ENCODE assay signal across 9 cellular contexts in genomic region chr22:32354360-32355351, GRCh38. TPM values are rescaled to one million over a fixed set of nuclear protein-coding genes. Genes with fewer than 3 reads are reported as not detected.
A peak's percentile ranks its signal among the peaks of the same experiment; 100 is the strongest.
DNase-seq lines count a peak whose midpoint lies in the region; ATAC-seq and TF ChIP-seq lines count a peak whose summit lies in the region.
"Had no signal": no experiment of that assay in that cellular context is flagged by ENCODE, and none has a peak within 500 bp of the region (broad histone marks: within the 10 kb centered on the region; RNA-seq: fewer than 3 reads in every experiment).

No MANE protein-coding gene starts in this region.

- H3K27me3 Mint-ChIP-seq in activated CD4-positive, alpha-beta T cell treated with anti-CD3 and anti-CD28 coated beads for 36 hours = no peaks in the 10 kb centered on the region
- H3K27me3 Mint-ChIP-seq: central memory CD8-positive, alpha-beta T cell had no signal

- H3K4me3 ChIP-seq in fibroblast of villous mesenchyme (ENCODE audit: low read depth, low read length) = no peak overlapping the region
- H3K4me3 ChIP-seq in thoracic aorta = peak overlapping the region; percentile 29

- H3K4me3 Mint-ChIP-seq in activated CD4-positive, alpha-beta T cell treated with anti-CD3 and anti-CD28 coated beads for 36 hours = no peak overlapping the region
- H3K4me3 Mint-ChIP-seq: central memory CD8-positive, alpha-beta T cell had no signal

- H3K27ac Mint-ChIP-seq in activated CD4-positive, alpha-beta T cell treated with anti-CD3 and anti-CD28 coated beads for 36 hours = no peak overlapping the region

- no peak for TF ChIP-seq CTCF in fibroblast of villous mesenchyme (IDR thresholded peaks at IDR 0.05; ENCODE audit: insufficient read depth, low read depth, low read length)
- no peak for TF ChIP-seq CTCF in thoracic aorta (IDR thresholded peaks at IDR 0.05)

- POLR2A ChIA-PET in activated CD4-positive, alpha-beta T cell treated with anti-CD3 and anti-CD28 coated beads for 36 hours (lab: Charles Lee) = no interaction called here

- H3K36me3 ChIP-seq in thoracic aorta = no peaks in the 10 kb centered on the region

- DNase-seq in activated CD4-positive, alpha-beta T cell treated with anti-CD3 and anti-CD28 coated beads for 36 hours = no peak
- no peak for DNase-seq in activated CD4-positive, alpha-beta T cell treated with anti-CD3 and anti-CD28 coated beads for 48 hours
- DNase-seq in SW480 (ENCODE audit: low spot score) (peak; percentile 7), fibroblast of villous mesenchyme (ENCODE audit: low read depth) (peak; percentile 3), thoracic aorta (ENCODE audit: low spot score) (no peak), OCI-M1 (lab: John Stamatoyannopoulos, UW) (no peak)

- no peaks in the 10 kb centered on the region for H3K9me3 ChIP-seq in thoracic aorta

- H3K4me1 ChIP-seq in thoracic aorta (ENCODE audit: control insufficient read depth in 1 of 2, low read depth in 2 of 2) = no peaks in the 10 kb centered on the region

- no peaks in the 10 kb centered on the region for H3K9me3 Mint-ChIP-seq in activated CD4-positive, alpha-beta T cell treated with anti-CD3 and anti-CD28 coated beads for 36 hours (ENCODE audit: low read depth)
- H3K9me3 Mint-ChIP-seq: central memory CD8-positive, alpha-beta T cell had no signal

- H3K27ac ChIP-seq in thoracic aorta = no peak overlapping the region

- intact Hi-C loops in activated CD4-positive, alpha-beta T cell treated with anti-CD3 and anti-CD28 coated beads for 36 hours (cut with DNase I, micrococcal nuclease) = no loop called here

- H3K27me3 ChIP-seq in thoracic aorta (replicated peaks; ENCODE audit: insufficient read depth) = no peaks in the 10 kb centered on the region

- H3K36me3 Mint-ChIP-seq in activated CD4-positive, alpha-beta T cell treated with anti-CD3 and anti-CD28 coated beads for 36 hours (ENCODE audit: low read depth) = no peaks in the 10 kb centered on the region

- CTCF ChIA-PET in activated CD4-positive, alpha-beta T cell treated with anti-CD3 and anti-CD28 coated beads for 36 hours (lab: Charles Lee) = no interaction called here

- ATAC-seq in activated CD4-positive, alpha-beta T cell treated with anti-CD3 and anti-CD28 coated beads for 36 hours = peak; percentile 55
- ATAC-seq in thoracic aorta (ENCODE audit: insufficient number of reproducible peaks, low FRiP score, low read depth) = no peak
- ATAC-seq in HG03175 (IDR thresholded peaks at IDR 0.05; ENCODE audit: unreplicated experiment) = no peak
- ATAC-seq in HG03196 (IDR thresholded peaks at IDR 0.05; ENCODE audit: unreplicated experiment) = no peak

- H3K4me1 Mint-ChIP-seq in activated CD4-positive, alpha-beta T cell treated with anti-CD3 and anti-CD28 coated beads for 36 hours = no peaks in the 10 kb centered on the region
- H3K4me1 Mint-ChIP-seq: central memory CD8-positive, alpha-beta T cell had no signal

RNA-seq across cellular contexts. Expression of gene RFPL3, which starts 3.0 kb away (rescaled TPM):
- not detected for total RNA-seq in activated CD4-positive, alpha-beta T cell treated with anti-CD3 and anti-CD28 coated beads for 36 hours
- total RNA-seq in fibroblast of villous mesenchyme (not detected in 2 replicates), thoracic aorta (not detected)

RNA-seq across cellular contexts. Expression of gene RTCB, which starts 57.4 kb away (rescaled TPM):
- total RNA-seq in activated CD4-positive, alpha-beta T cell treated with anti-CD3 and anti-CD28 coated beads for 36 hours = 10 to 100 TPM; 60.9 to 86.3 TPM
- total RNA-seq in fibroblast of villous mesenchyme (98.2 and 111 TPM in 2 replicates), thoracic aorta (10 to 100 TPM; 55.4 to 99.5 TPM)

Comparison
In these comparisons a context has a peak if more than half of its experiments do, and no peak if none do; other contexts are left out.
1. DNase-seq: peak in SW480 (single experiment) and fibroblast of villous mesenchyme (single experiment); none in activated CD4-positive, alpha-beta T cell treated with anti-CD3 and anti-CD28 coated beads for 36 hours (single experiment), activated CD4-positive, alpha-beta T cell treated with anti-CD3 and anti-CD28 coated beads for 48 hours (single experiment), thoracic aorta (single experiment) and OCI-M1 (single experiment).